Comparison of ENCODE assay signal across 9 cellular contexts in genomic region chr5:141634162-141634561, GRCh38. TPM values are rescaled to one million over a fixed set of nuclear protein-coding genes. Genes with fewer than 3 reads are reported as not detected.
A peak's percentile ranks its signal among the peaks of the same experiment; 100 is the strongest.
DNase-seq lines count a peak whose midpoint lies in the region; ATAC-seq and TF ChIP-seq lines count a peak whose summit lies in the region.
"Had no signal": no experiment of that assay in that cellular context is flagged by ENCODE, and none has a peak within 500 bp of the region (broad histone marks: within the 10 kb centered on the region; RNA-seq: fewer than 3 reads in every experiment).

No MANE protein-coding gene starts in this region.

- peak overlapping the region; percentile 11; the same call in 1 of the 2 replicates for H3K9ac ChIP-seq in OCI-LY1 (ENCODE audit: low read length)

- H4K20me1 ChIP-seq in OCI-LY1 (ENCODE audit: insufficient read depth, low read length) = no peaks in the 10 kb centered on the region

- no peak for ATAC-seq in activated T-cell treated with anti-CD3 and anti-CD28 coated beads, Interleukin-2, amount 50 U/mL, for 4 hours
- ATAC-seq in HG02938 (IDR thresholded peaks at IDR 0.05; ENCODE audit: unreplicated experiment) (peak; percentile 71), psoas muscle (no peak), upper lobe of right lung (no peak)

- H3K27ac Mint-ChIP-seq in stimulated activated naive CD8-positive, alpha-beta T cell treated with anti-CD3 and anti-CD28 coated beads, Interleukin-15, Interleukin-2, amounts not matched to agents 100 ng/mL and 50 ng/mL, for 24 hours = peak overlapping the region; percentile 56
- H3K27ac Mint-ChIP-seq in glutamatergic neuron (ENCODE audit: unreplicated experiment) = no peak overlapping the region
- H3K27ac Mint-ChIP-seq: endodermal cell had no signal

- peak overlapping the region; percentile 4 for H3K4me3 Mint-ChIP-seq in activated T-cell treated with anti-CD3 and anti-CD28 coated beads, Interleukin-2, amount 50 U/mL, for 4 hours
- peak overlapping the region; percentile 2 for H3K4me3 Mint-ChIP-seq in stimulated activated naive CD8-positive, alpha-beta T cell treated with anti-CD3 and anti-CD28 coated beads, Interleukin-15, Interleukin-2, amounts not matched to agents 100 ng/mL and 50 ng/mL, for 24 hours
- no peak overlapping the region for H3K4me3 Mint-ChIP-seq in glutamatergic neuron (ENCODE audit: unreplicated experiment)

- peaks cover 13% of the 10 kb centered on the region for H3K36me3 Mint-ChIP-seq in activated T-cell treated with anti-CD3 and anti-CD28 coated beads, Interleukin-2, amount 50 U/mL, for 4 hours (ENCODE audit: insufficient read depth)
- peaks cover 51% of the 10 kb centered on the region for H3K36me3 Mint-ChIP-seq in stimulated activated naive CD8-positive, alpha-beta T cell treated with anti-CD3 and anti-CD28 coated beads, Interleukin-15, Interleukin-2, amounts not matched to agents 100 ng/mL and 50 ng/mL, for 24 hours (ENCODE audit: low read depth)
- no peaks in the 10 kb centered on the region for H3K36me3 Mint-ChIP-seq in glutamatergic neuron (ENCODE audit: unreplicated experiment)

- no peak for DNase-seq in activated T-cell treated with anti-CD3 and anti-CD28 coated beads, Interleukin-2, amount 50 U/mL, for 4 hours
- no peak for DNase-seq in activated T-cell treated with anti-CD3 and anti-CD28 coated beads, Interleukin-2, amount 50 U/mL, for 1 hour
- DNase-seq in psoas muscle = no peak
- no peak for DNase-seq in glutamatergic neuron
- DNase-seq in upper lobe of right lung = no peak
- DNase-seq: endodermal cell had no signal

- peaks cover 35% of the 10 kb centered on the region for H3K4me1 Mint-ChIP-seq in activated T-cell treated with anti-CD3 and anti-CD28 coated beads, Interleukin-2, amount 50 U/mL, for 4 hours (ENCODE audit: low read depth)
- peaks cover 47% of the 10 kb centered on the region for H3K4me1 Mint-ChIP-seq in stimulated activated naive CD8-positive, alpha-beta T cell treated with anti-CD3 and anti-CD28 coated beads, Interleukin-15, Interleukin-2, amounts not matched to agents 100 ng/mL and 50 ng/mL, for 24 hours (ENCODE audit: low read depth)
- peaks cover 11% of the 10 kb centered on the region for H3K4me1 Mint-ChIP-seq in glutamatergic neuron (ENCODE audit: low read depth, unreplicated experiment)

- intact Hi-C loops in psoas muscle (cut with DNase I) = no loop called here
- intact Hi-C loops in upper lobe of right lung (cut with DNase I) = no loop called here

- H3K9me3 Mint-ChIP-seq in activated T-cell treated with anti-CD3 and anti-CD28 coated beads, Interleukin-2, amount 50 U/mL, for 4 hours = no peaks in the 10 kb centered on the region
- H3K9me3 Mint-ChIP-seq in stimulated activated naive CD8-positive, alpha-beta T cell treated with anti-CD3 and anti-CD28 coated beads, Interleukin-15, Interleukin-2, amounts not matched to agents 100 ng/mL and 50 ng/mL, for 24 hours = no peaks in the 10 kb centered on the region
- no peaks in the 10 kb centered on the region for H3K9me3 Mint-ChIP-seq in glutamatergic neuron (ENCODE audit: unreplicated experiment)
- H3K9me3 Mint-ChIP-seq: endodermal cell had no signal

- no peaks in the 10 kb centered on the region for H3K9me2 ChIP-seq in OCI-LY1 (ENCODE audit: low read depth, low read length)

- H3K36me3 ChIP-seq in OCI-LY1 (ENCODE audit: insufficient read depth, low read length) (peaks cover 43% of the 10 kb centered on the region), psoas muscle (ENCODE audit: insufficient read depth in 1 of 2, low read depth in 1 of 2) (peaks cover 4 to 47% of the 10 kb centered on the region in 2 donors), upper lobe of right lung (peaks cover 14% of the 10 kb centered on the region)

- H3K9me3 ChIP-seq in OCI-LY1 (ENCODE audit: low read length) = no peaks in the 10 kb centered on the region
- H3K9me3 ChIP-seq in psoas muscle = no peaks in the 10 kb centered on the region
- no peaks in the 10 kb centered on the region for H3K9me3 ChIP-seq in upper lobe of right lung

- H2AFZ ChIP-seq in OCI-LY1 (ENCODE audit: low read length) = no peak overlapping the region

- H3K4me1 ChIP-seq in OCI-LY1 (ENCODE audit: insufficient read depth, low read length, severe bottlenecking) (peaks cover 35% of the 10 kb centered on the region), psoas muscle (peaks cover 18% of the 10 kb centered on the region), upper lobe of right lung (peaks cover 20% of the 10 kb centered on the region)

- peaks cover 32% of the 10 kb centered on the region for H3K79me2 ChIP-seq in OCI-LY1 (ENCODE audit: insufficient read depth, low read length)

- H3K27me3 Mint-ChIP-seq in activated T-cell treated with anti-CD3 and anti-CD28 coated beads, Interleukin-2, amount 50 U/mL, for 4 hours (ENCODE audit: low read depth) = peaks cover 1% of the 10 kb centered on the region
- no peaks in the 10 kb centered on the region for H3K27me3 Mint-ChIP-seq in stimulated activated naive CD8-positive, alpha-beta T cell treated with anti-CD3 and anti-CD28 coated beads, Interleukin-15, Interleukin-2, amounts not matched to agents 100 ng/mL and 50 ng/mL, for 24 hours
- peaks cover 3% of the 10 kb centered on the region for H3K27me3 Mint-ChIP-seq in glutamatergic neuron (ENCODE audit: unreplicated experiment)

- 81 to 83% (median 82%) methylated on average over 3 of the region's 3 CpGs for WGBS in psoas muscle, 3 donors

- no peaks in the 10 kb centered on the region for H3F3A ChIP-seq in OCI-LY1 (ENCODE audit: insufficient read depth, low read length)

- H3K27me3 ChIP-seq in OCI-LY1 (ENCODE audit: insufficient read depth, low read length) = no peaks in the 10 kb centered on the region
- H3K27me3 ChIP-seq in psoas muscle (ENCODE audit: insufficient read depth in 3 of 3, low read length in 2 of 3) = peaks cover 0 to 8% (median 0%) of the 10 kb centered on the region in 3 donors
- H3K27me3 ChIP-seq in upper lobe of right lung = no peaks in the 10 kb centered on the region

- TF ChIP-seq CTCF in OCI-LY1 (IDR thresholded peaks at IDR 0.05; ENCODE audit: low read length) (no peak), psoas muscle (IDR thresholded peaks at IDR 0.05) (no peak), glutamatergic neuron (IDR thresholded peaks at IDR 0.05; ENCODE audit: partially characterized antibody, unreplicated experiment) (no peak), upper lobe of right lung (IDR thresholded peaks at IDR 0.05) (no peak)

- no peak overlapping the region for H3K4me2 ChIP-seq in OCI-LY1 (ENCODE audit: low read length)

- no peak overlapping the region for H3K27ac ChIP-seq in OCI-LY1 (ENCODE audit: low read depth, low read length, poor library complexity, severe bottlenecking)
- no peak overlapping the region for H3K27ac ChIP-seq in psoas muscle
- no peak overlapping the region for H3K27ac ChIP-seq in upper lobe of right lung

- H3K4me3 ChIP-seq in OCI-LY1 (ENCODE audit: low read depth, low read length, poor library complexity, severe bottlenecking) (no peak overlapping the region), psoas muscle (no peak overlapping the region), upper lobe of right lung (no peak overlapping the region)

RNA-seq across cellular contexts. Expression of gene HDAC3, which starts 2.5 kb away (rescaled TPM):
- 10 to 100 TPM; 66.1 to 73.8 (median 71.7) TPM for total RNA-seq in activated T-cell treated with anti-CD3 and anti-CD28 coated beads, Interleukin-2, amount 50 U/mL, for 4 hours
- total RNA-seq in psoas muscle (10 to 100 TPM; 16.9 to 34.1 (median 27.1) TPM), glutamatergic neuron (ENCODE audit: unreplicated experiment) (81.8 TPM), upper lobe of right lung (42.1 TPM)
- 10 to 100 TPM; 30.1 to 41.3 (median 34.7) TPM for polyA plus RNA-seq in psoas muscle

RNA-seq across cellular contexts. Expression of gene RELL2, which starts 2.6 kb away (rescaled TPM):
- 10 to 100 TPM; 25.8 to 30.4 (median 29.5) TPM for total RNA-seq in activated T-cell treated with anti-CD3 and anti-CD28 coated beads, Interleukin-2, amount 50 U/mL, for 4 hours
- total RNA-seq in psoas muscle = under 1 TPM in 3 of 4 donors, not detected in 1; 0.11 to 0.66 (median 0.61) TPM
- polyA plus RNA-seq in psoas muscle = 1 to 10 TPM in 1 of 3 donors, under 1 TPM in 2; 0.31 to 1.5 (median 0.63) TPM
- total RNA-seq in glutamatergic neuron (ENCODE audit: unreplicated experiment) = 12.6 TPM
- total RNA-seq in upper lobe of right lung = 6.1 TPM

RNA-seq across cellular contexts. Expression of gene DIAPH1, which starts 15.4 kb away (rescaled TPM):
- total RNA-seq in activated T-cell treated with anti-CD3 and anti-CD28 coated beads, Interleukin-2, amount 50 U/mL, for 4 hours = 100 to 1,000 TPM; 243 to 289 (median 269) TPM
- 100 to 1,000 TPM; 112 to 217 (median 160) TPM for total RNA-seq in psoas muscle
- polyA plus RNA-seq in psoas muscle = 100 to 1,000 TPM in 2 of 3 donors, 10 to 100 TPM in 1; 93.1 to 147 (median 122) TPM
- 51.6 TPM for total RNA-seq in glutamatergic neuron (ENCODE audit: unreplicated experiment)
- total RNA-seq in upper lobe of right lung = 118 TPM

RNA-seq across cellular contexts. Expression of gene FCHSD1, which starts 17.1 kb away (rescaled TPM):
- 10 to 100 TPM; 20.5 to 29.7 (median 22.1) TPM for total RNA-seq in activated T-cell treated with anti-CD3 and anti-CD28 coated beads, Interleukin-2, amount 50 U/mL, for 4 hours
- total RNA-seq in psoas muscle = 1 to 10 TPM; 1.3 to 2.4 (median 2.1) TPM
- polyA plus RNA-seq in psoas muscle = 1 to 10 TPM; 1.3 to 1.4 (median 1.4) TPM
- 25.8 TPM for total RNA-seq in glutamatergic neuron (ENCODE audit: unreplicated experiment)
- total RNA-seq in upper lobe of right lung = 13.6 TPM

RNA-seq across cellular contexts. Expression of gene ARAP3, which starts 47.9 kb away (rescaled TPM):
- total RNA-seq in activated T-cell treated with anti-CD3 and anti-CD28 coated beads, Interleukin-2, amount 50 U/mL, for 4 hours = 1 to 10 TPM in 2 of 3 donors, under 1 TPM in 1; 0.56 to 2.0 (median 1.1) TPM
- total RNA-seq in psoas muscle (1 to 10 TPM; 5.2 to 10.0 (median 5.4) TPM), glutamatergic neuron (ENCODE audit: unreplicated experiment) (8.6 TPM), upper lobe of right lung (42.4 TPM)
- 1 to 10 TPM; 2.4 to 4.5 (median 2.5) TPM for polyA plus RNA-seq in psoas muscle
